29 cellular contexts compared by ENCODE assay signal in the genomic region with DNA sequence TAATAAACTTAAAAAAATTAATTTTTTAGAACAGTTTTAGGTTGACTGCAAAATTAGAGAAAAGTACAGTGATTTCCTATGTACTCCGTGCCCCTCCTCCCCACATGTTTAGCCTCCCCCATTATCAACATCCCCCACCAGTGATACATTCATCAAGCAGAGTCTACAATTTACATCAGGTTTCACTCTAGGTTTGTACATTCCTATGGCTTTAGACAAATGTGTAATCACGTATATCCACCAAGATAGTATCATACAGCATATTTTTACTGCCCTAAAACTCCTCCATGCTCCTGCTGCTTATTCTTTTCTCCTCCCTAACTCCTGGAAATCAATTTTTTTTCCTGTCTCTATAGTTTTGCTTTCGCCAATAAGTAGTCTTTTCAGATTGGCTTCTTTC.
"Had no signal": no experiment of that assay in that cellular context is flagged by ENCODE, and none has a peak within 500 bp of the region (broad histone marks: within the 10 kb centered on the region; RNA-seq: fewer than 3 reads in every experiment).

No MANE protein-coding gene starts in this region.

- ATAC-seq: activated CD4-positive, alpha-beta T cell treated with anti-CD3 and anti-CD28 coated beads for 36 hours; activated naive CD4-positive, alpha-beta T cell treated with anti-CD3 and anti-CD28 coated beads, Interleukin-2, amount 50 U/mL, for 72 hours; activated T-cell treated with anti-CD3 and anti-CD28 coated beads, Interleukin-2, amount 50 U/mL, for 72 hours; body of pancreas; foreskin keratinocyte; gastrocnemius medialis; heart left ventricle; T-helper 17 cell had no signal

- H3K4me3 Mint-ChIP-seq: activated CD4-positive, alpha-beta memory T cell treated with anti-CD3 and anti-CD28 coated beads for 36 hours; activated CD4-positive, alpha-beta T cell treated with anti-CD3 and anti-CD28 coated beads for 36 hours; activated CD4-positive, alpha-beta T cell treated with anti-CD3 and anti-CD28 coated beads, Interleukin-2, amount 10 ng/mL, durations not matched to agents 24 days and 14 days; activated naive CD4-positive, alpha-beta T cell treated with anti-CD3 and anti-CD28 coated beads, Interleukin-2, amount 10 ng/mL, durations not matched to agents 7 days and 5 days; activated naive CD8-positive, alpha-beta T cell treated with anti-CD3 and anti-CD28 coated beads, Interleukin-2, amount 10 ng/mL, durations not matched to agents 7 days and 5 days; activated T-cell treated with anti-CD3 and anti-CD28 coated beads, Interleukin-2, amount 50 U/mL, for 24 hours; activated T-cell treated with anti-CD3 and anti-CD28 coated beads, Interleukin-2, amount 50 U/mL, for 72 hours; T-helper 17 cell; T-helper 2 cell treated with Interferon-gamma antibody and Interleukin-4, amounts not matched to agents 5 μg/mL and 100 μg/mL, for 36 hours had no signal

- H3K9me3 Mint-ChIP-seq: activated CD4-positive, alpha-beta memory T cell treated with anti-CD3 and anti-CD28 coated beads for 36 hours; activated naive CD4-positive, alpha-beta T cell treated with anti-CD3 and anti-CD28 coated beads, Interleukin-2, amount 10 ng/mL, durations not matched to agents 7 days and 5 days; activated naive CD8-positive, alpha-beta T cell treated with anti-CD3 and anti-CD28 coated beads, Interleukin-2, amount 10 ng/mL, durations not matched to agents 7 days and 5 days had no signal

- H3K27me3 Mint-ChIP-seq: activated CD4-positive, alpha-beta memory T cell treated with anti-CD3 and anti-CD28 coated beads for 36 hours; activated CD4-positive, alpha-beta T cell treated with anti-CD3 and anti-CD28 coated beads for 36 hours; activated CD4-positive, alpha-beta T cell treated with anti-CD3 and anti-CD28 coated beads, Interleukin-2, amount 10 ng/mL, durations not matched to agents 24 days and 14 days; activated naive CD4-positive, alpha-beta T cell treated with anti-CD3 and anti-CD28 coated beads, Interleukin-2, amount 10 ng/mL, durations not matched to agents 7 days and 5 days; activated naive CD8-positive, alpha-beta T cell treated with anti-CD3 and anti-CD28 coated beads, Interleukin-2, amount 10 ng/mL, durations not matched to agents 7 days and 5 days; activated T-cell treated with anti-CD3 and anti-CD28 coated beads, Interleukin-2, amount 50 U/mL, for 24 hours; T-helper 17 cell had no signal

- H3K36me3 Mint-ChIP-seq: activated CD4-positive, alpha-beta memory T cell treated with anti-CD3 and anti-CD28 coated beads for 36 hours; activated naive CD4-positive, alpha-beta T cell treated with anti-CD3 and anti-CD28 coated beads, Interleukin-2, amount 10 ng/mL, durations not matched to agents 7 days and 5 days; activated naive CD4-positive, alpha-beta T cell treated with anti-CD3 and anti-CD28 coated beads, Interleukin-2, amount 50 U/mL, for 72 hours; activated naive CD8-positive, alpha-beta T cell treated with anti-CD3 and anti-CD28 coated beads, Interleukin-2, amount 10 ng/mL, durations not matched to agents 7 days and 5 days had no signal

- H3K27ac Mint-ChIP-seq: activated CD4-positive, alpha-beta memory T cell treated with anti-CD3 and anti-CD28 coated beads for 36 hours; activated CD4-positive, alpha-beta T cell treated with anti-CD3 and anti-CD28 coated beads for 36 hours; activated CD4-positive, alpha-beta T cell treated with anti-CD3 and anti-CD28 coated beads, Interleukin-2, amount 10 ng/mL, durations not matched to agents 24 days and 14 days; activated naive CD4-positive, alpha-beta T cell treated with anti-CD3 and anti-CD28 coated beads, Interleukin-2, amount 10 ng/mL, durations not matched to agents 7 days and 5 days; activated naive CD4-positive, alpha-beta T cell treated with anti-CD3 and anti-CD28 coated beads, Interleukin-2, amount 50 U/mL, for 72 hours; activated naive CD8-positive, alpha-beta T cell treated with anti-CD3 and anti-CD28 coated beads, Interleukin-2, amount 10 ng/mL, durations not matched to agents 7 days and 5 days; activated T-cell treated with anti-CD3 and anti-CD28 coated beads, Interleukin-2, amount 50 U/mL, for 24 hours; activated T-cell treated with anti-CD3 and anti-CD28 coated beads, Interleukin-2, amount 50 U/mL, for 72 hours; T-helper 17 cell; T-helper 2 cell treated with Interferon-gamma antibody and Interleukin-4, amounts not matched to agents 5 μg/mL and 100 μg/mL, for 36 hours had no signal

- DNase-seq: activated CD4-positive, alpha-beta memory T cell treated with anti-CD3 and anti-CD28 coated beads for 36 hours; activated CD4-positive, alpha-beta T cell treated with anti-CD3 and anti-CD28 coated beads for 36 hours; activated CD4-positive, alpha-beta T cell treated with anti-CD3 and anti-CD28 coated beads, Interleukin-2, amount 10 ng/mL, durations not matched to agents 24 days and 14 days; activated CD4-positive, CD25-positive, alpha-beta regulatory T cell; activated CD4-positive, CD25-positive, alpha-beta regulatory T cell treated with anti-CD3 and anti-CD28 coated beads, Interleukin-2, amount 50 U/mL, for 72 hours; activated CD8-positive, alpha-beta memory T cell treated with anti-CD3 and anti-CD28 coated beads, Interleukin-2, amount 50 U/mL, for 48 hours; activated gamma-delta T cell; activated naive CD4-positive, alpha-beta T cell; activated naive CD4-positive, alpha-beta T cell treated with anti-CD3 and anti-CD28 coated beads, Interleukin-2, amount 10 ng/mL, durations not matched to agents 7 days and 5 days; activated naive CD8-positive, alpha-beta T cell treated with anti-CD3 and anti-CD28 coated beads, Interleukin-2, amount 10 ng/mL, durations not matched to agents 7 days and 5 days; activated T-cell treated with anti-CD3 and anti-CD28 coated beads for 4 hours; activated T-cell treated with anti-CD3 and anti-CD28 coated beads, Interleukin-2, amount 50 U/mL, for 24 hours; activated T-cell treated with anti-CD3 and anti-CD28 coated beads, Interleukin-2, amount 50 U/mL, for 72 hours; amygdala; aorta; body of pancreas; caudate nucleus; colonic mucosa; effector CD8-positive, alpha-beta T cell; esophagus squamous epithelium; gastrocnemius medialis; glutamatergic neuron; heart left ventricle; T-helper 1 cell; T-helper 17 cell; T1000 had no signal

- H3K4me1 Mint-ChIP-seq: activated CD4-positive, alpha-beta T cell treated with anti-CD3 and anti-CD28 coated beads for 36 hours; activated CD4-positive, alpha-beta T cell treated with anti-CD3 and anti-CD28 coated beads, Interleukin-2, amount 10 ng/mL, durations not matched to agents 24 days and 14 days; activated naive CD4-positive, alpha-beta T cell treated with anti-CD3 and anti-CD28 coated beads, Interleukin-2, amount 10 ng/mL, durations not matched to agents 7 days and 5 days; activated naive CD8-positive, alpha-beta T cell treated with anti-CD3 and anti-CD28 coated beads, Interleukin-2, amount 10 ng/mL, durations not matched to agents 7 days and 5 days; T-helper 17 cell had no signal
